ENCODE assay signal across 1 cellular context in the genomic region with DNA sequence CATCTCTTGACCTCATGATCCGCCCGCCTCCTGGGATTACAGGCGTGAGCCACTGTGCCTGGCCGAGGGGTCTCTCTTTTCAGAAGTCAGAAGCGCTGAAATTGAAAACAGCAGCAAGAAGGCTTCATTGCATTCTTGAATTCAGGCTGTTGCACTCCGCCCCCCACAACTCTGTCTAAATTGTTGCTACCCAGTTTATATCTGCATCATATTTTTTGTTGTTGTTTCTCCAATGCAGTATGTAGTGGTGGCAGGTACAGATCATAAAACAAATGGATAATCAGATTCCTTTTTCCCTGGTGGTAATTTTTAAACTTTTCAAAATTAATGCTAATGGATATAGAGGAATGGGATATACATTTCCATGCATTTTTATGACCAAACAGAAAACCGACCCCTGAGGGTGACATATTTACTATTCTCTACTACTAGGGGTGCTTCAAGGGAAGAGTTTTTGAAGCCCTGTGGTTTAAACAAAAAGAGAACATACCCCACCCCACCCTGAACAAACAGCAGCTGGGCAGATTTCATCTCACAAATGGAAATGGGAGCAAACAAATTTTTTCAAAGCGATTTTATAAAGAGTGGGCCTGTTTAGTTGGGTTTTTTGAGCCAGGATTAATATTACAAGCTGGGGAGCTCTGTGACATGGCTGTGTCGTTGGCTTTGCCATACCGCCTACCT.
TF ChIP-seq lines count a peak whose summit lies in the region.

No MANE protein-coding gene starts in this region.

TF ChIP-seq in K562, 482 proteins besides CTCF, POLR2A, EP300 and RAD21:
- no peak for TF ChIP-seq PURB (CRISPR knock-in tag; IDR thresholded peaks at IDR 0.05; ENCODE audit: low read depth)
- TF ChIP-seq ZNF589 (CRISPR knock-in tag; IDR thresholded peaks at IDR 0.05; ENCODE audit: low read depth) = no peak
- TF ChIP-seq, protein P1, sequence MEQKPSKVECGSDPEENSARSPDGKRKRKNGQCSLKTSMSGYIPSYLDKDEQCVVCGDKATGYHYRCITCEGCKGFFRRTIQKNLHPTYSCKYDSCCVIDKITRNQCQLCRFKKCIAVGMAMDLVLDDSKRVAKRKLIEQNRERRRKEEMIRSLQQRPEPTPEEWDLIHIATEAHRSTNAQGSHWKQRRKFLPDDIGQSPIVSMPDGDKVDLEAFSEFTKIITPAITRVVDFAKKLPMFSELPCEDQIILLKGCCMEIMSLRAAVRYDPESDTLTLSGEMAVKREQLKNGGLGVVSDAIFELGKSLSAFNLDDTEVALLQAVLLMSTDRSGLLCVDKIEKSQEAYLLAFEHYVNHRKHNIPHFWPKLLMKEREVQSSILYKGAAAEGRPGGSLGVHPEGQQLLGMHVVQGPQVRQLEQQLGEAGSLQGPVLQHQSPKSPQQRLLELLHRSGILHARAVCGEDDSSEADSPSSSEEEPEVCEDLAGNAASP (IDR thresholded peaks at IDR 0.05) = no peak
- no peak for TF ChIP-seq ZNF79 (CRISPR knock-in tag; IDR thresholded peaks at IDR 0.05; ENCODE audit: low read depth)
- no peak for TF ChIP-seq JUND (IDR thresholded peaks at IDR 0.05; ENCODE audit: borderline replicate concordance, low read depth, low read length)
- no peak for TF ChIP-seq JUND (tag; IDR thresholded peaks at IDR 0.05; ENCODE audit: borderline replicate concordance, low read depth, low read length)
- TF ChIP-seq NBN (IDR thresholded peaks at IDR 0.05; ENCODE audit: low read depth) = no peak
- TF ChIP-seq GTF2A2 (tag; IDR thresholded peaks at IDR 0.05) = no peak
- no peak for TF ChIP-seq TARDBP (IDR thresholded peaks at IDR 0.05)
- TF ChIP-seq, protein P2, sequence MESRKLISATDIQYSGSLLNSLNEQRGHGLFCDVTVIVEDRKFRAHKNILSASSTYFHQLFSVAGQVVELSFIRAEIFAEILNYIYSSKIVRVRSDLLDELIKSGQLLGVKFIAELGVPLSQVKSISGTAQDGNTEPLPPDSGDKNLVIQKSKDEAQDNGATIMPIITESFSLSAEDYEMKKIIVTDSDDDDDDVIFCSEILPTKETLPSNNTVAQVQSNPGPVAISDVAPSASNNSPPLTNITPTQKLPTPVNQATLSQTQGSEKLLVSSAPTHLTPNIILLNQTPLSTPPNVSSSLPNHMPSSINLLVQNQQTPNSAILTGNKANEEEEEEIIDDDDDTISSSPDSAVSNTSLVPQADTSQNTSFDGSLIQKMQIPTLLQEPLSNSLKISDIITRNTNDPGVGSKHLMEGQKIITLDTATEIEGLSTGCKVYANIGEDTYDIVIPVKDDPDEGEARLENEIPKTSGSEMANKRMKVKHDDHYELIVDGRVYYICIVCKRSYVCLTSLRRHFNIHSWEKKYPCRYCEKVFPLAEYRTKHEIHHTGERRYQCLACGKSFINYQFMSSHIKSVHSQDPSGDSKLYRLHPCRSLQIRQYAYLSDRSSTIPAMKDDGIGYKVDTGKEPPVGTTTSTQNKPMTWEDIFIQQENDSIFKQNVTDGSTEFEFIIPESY (CRISPR knock-in tag; IDR thresholded peaks at IDR 0.05) = peak; percentile 78; the same call in 1 of the 2 replicates
